ENCODE assay signal across 2 cellular contexts in genomic region chr2:240905176-240905781, GRCh38.
TF ChIP-seq lines count a peak whose summit lies in the region.

No MANE protein-coding gene starts in this region.

TF ChIP-seq in HCT116, 20 proteins besides CTCF, POLR2A, EP300 and RAD21:
- TF ChIP-seq ZNF274 (IDR thresholded peaks at IDR 0.05; ENCODE audit: low read depth, low read length) (no peak), JUND (IDR thresholded peaks at IDR 0.05) (no peak), CEBPB (IDR thresholded peaks at IDR 0.05; ENCODE audit: low read depth) (no peak)

TF ChIP-seq in H1, 55 proteins besides CTCF, POLR2A, EP300 and RAD21:
- no peak for TF ChIP-seq CBX8 (IDR thresholded peaks at IDR 0.05; ENCODE audit: borderline replicate concordance, low read depth, low read length)
- TF ChIP-seq GABPA (IDR thresholded peaks at IDR 0.05; ENCODE audit: borderline replicate concordance, insufficient read depth, low read length) = no peak
- no peak for TF ChIP-seq PHF8 (conservative IDR thresholded peaks at IDR 0.05; ENCODE audit: low read depth, low read length)
- TF ChIP-seq ASH2L (IDR thresholded peaks at IDR 0.05; ENCODE audit: low read length) = no peak
- TF ChIP-seq EZH2 (IDR thresholded peaks at IDR 0.05; ENCODE audit: low read depth, low read length, severe bottlenecking) = no peak
- TF ChIP-seq BRCA1 (IDR thresholded peaks at IDR 0.05; ENCODE audit: low read depth, low read length) = no peak
- TF ChIP-seq TEAD4 (IDR thresholded peaks at IDR 0.05; ENCODE audit: low read depth, low read length) = no peak
- TF ChIP-seq TCF12 (IDR thresholded peaks at IDR 0.05; ENCODE audit: low read depth, low read length) = no peak
- TF ChIP-seq KDM4A (IDR thresholded peaks at IDR 0.05; ENCODE audit: low read depth, low read length, severe bottlenecking) = no peak
- TF ChIP-seq CBX5 (IDR thresholded peaks at IDR 0.05; ENCODE audit: low read depth, low read length) = no peak
- TF ChIP-seq FOSL1 (IDR thresholded peaks at IDR 0.05; ENCODE audit: insufficient read depth, low read depth, low read length) = no peak
- TF ChIP-seq KDM5A (IDR thresholded peaks at IDR 0.05; ENCODE audit: low read length) = no peak
- TF ChIP-seq TBP (IDR thresholded peaks at IDR 0.05; ENCODE audit: low read depth, low read length) = no peak
- TF ChIP-seq KDM1A (IDR thresholded peaks at IDR 0.05; ENCODE audit: borderline replicate concordance, low read length) = no peak
- no peak for TF ChIP-seq CTBP2 (IDR thresholded peaks at IDR 0.05; ENCODE audit: borderline replicate concordance, insufficient read depth, insufficient read length, low read length)
- TF ChIP-seq YY1 (IDR thresholded peaks at IDR 0.05; ENCODE audit: low read depth, low read length) = no peak
